ENCODE assay signal across 24 cellular contexts in the genomic region with DNA sequence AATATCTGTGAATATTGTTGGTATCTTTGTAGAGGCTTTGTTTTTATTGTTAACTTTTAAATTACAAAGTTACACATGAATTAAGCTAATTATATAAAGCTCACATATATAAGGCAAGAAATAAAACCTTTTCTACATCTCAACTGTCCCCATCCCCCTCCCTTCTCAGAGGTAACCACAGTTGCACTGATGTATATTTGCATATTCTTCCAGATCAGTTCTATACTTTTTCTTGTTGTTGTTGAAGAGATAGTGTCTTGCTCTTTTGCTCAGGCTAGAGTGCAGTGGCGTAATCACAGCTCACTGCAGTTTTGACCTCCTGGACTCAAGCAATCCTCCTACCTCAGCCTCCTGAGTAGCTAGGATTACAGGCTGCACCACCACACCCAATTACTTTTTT. TPM values are rescaled to one million over a fixed set of nuclear protein-coding genes. Genes with fewer than 3 reads are reported as not detected.
DNase-seq lines count a peak whose midpoint lies in the region; ATAC-seq and TF ChIP-seq lines count a peak whose summit lies in the region.
"Had no signal": no experiment of that assay in that cellular context is flagged by ENCODE, and none has a peak within 500 bp of the region (broad histone marks: within the 10 kb centered on the region; RNA-seq: fewer than 3 reads in every experiment).

No MANE protein-coding gene starts in this region.

- H3K36me3 ChIP-seq in SJCRH30, result no peaks in the 10 kb centered on the region
- H3K36me3 ChIP-seq: ascending aorta, Peyer's patch, right lobe of liver, thoracic aorta had no signal

- TF ChIP-seq POLR2A in Raji (IDR thresholded peaks at IDR 0.05; ENCODE audit: insufficient read depth, low read depth, low read length), result 0 out of 2 replicates have a peak, but pooled peaks have one; percentile 12

- DNase-seq in type B pancreatic cell (ENCODE audit: extremely low spot score, unreplicated experiment), result no peak
- no peak for DNase-seq in SJCRH30
- no peak for DNase-seq in HUDEP-2 (lab: John Stamatoyannopoulos, UW; ENCODE audit: unreplicated experiment in 76 of 76)
- no peak for DNase-seq in NCI-H1694 treated with DMSO at 0.1 percent for 48 hours (lab: John Stamatoyannopoulos, UW)
- DNase-seq: activated CD4-positive, alpha-beta memory T cell treated with anti-CD3 and anti-CD28 coated beads, Interleukin-2, amount 10 ng/mL, durations not matched to agents 7 days and 5 days; activated CD4-positive, CD25-positive, alpha-beta regulatory T cell treated with anti-CD3 and anti-CD28 coated beads, Interleukin-2, amount 50 U/mL, for 72 hours; CD4-positive, alpha-beta T cell; dermis blood vessel endothelial cell; NCI-H2081; NCI-H226; Peyer's patch; posterior cingulate gyrus; right lobe of liver; stimulated activated CD4-positive, alpha-beta T cell treated with anti-CD3 and anti-CD28 coated beads, Interleukin-4, amount 100 ng/mL, for 4 hours; stimulated activated naive CD4-positive, alpha-beta T cell treated with Interleukin-2 at 50 U/mL for 16 hours; T-cell had no signal

- peaks cover 10% of the 10 kb centered on the region; the same call in 1 of the 2 replicates for H3K9me3 ChIP-seq in SJCRH30 (replicated peaks)
- H3K9me3 ChIP-seq: ascending aorta, Peyer's patch, right lobe of liver, thoracic aorta had no signal

- no peaks in the 10 kb centered on the region for H3K27me3 ChIP-seq in SJCRH30
- H3K27me3 ChIP-seq: ascending aorta, Peyer's patch, right lobe of liver had no signal

- H3K4me3 Mint-ChIP-seq in type B pancreatic cell, result no peak overlapping the region
- H3K4me3 Mint-ChIP-seq: activated CD4-positive, alpha-beta memory T cell treated with anti-CD3 and anti-CD28 coated beads, Interleukin-2, amount 10 ng/mL, durations not matched to agents 7 days and 5 days; activated naive CD8-positive, alpha-beta T cell; CD4-positive, alpha-beta T cell; T-cell had no signal

- peaks cover 38% of the 10 kb centered on the region for H3K4me1 Mint-ChIP-seq in type B pancreatic cell (ENCODE audit: unreplicated experiment)

- no peaks in the 10 kb centered on the region for H3K27me3 Mint-ChIP-seq in type B pancreatic cell
- H3K27me3 Mint-ChIP-seq: activated CD4-positive, alpha-beta memory T cell treated with anti-CD3 and anti-CD28 coated beads, Interleukin-2, amount 10 ng/mL, durations not matched to agents 7 days and 5 days; activated naive CD8-positive, alpha-beta T cell; CD4-positive, alpha-beta T cell; T-cell had no signal

- ATAC-seq in GM19035 (IDR thresholded peaks at IDR 0.05; ENCODE audit: unreplicated experiment), result peak; percentile 59
- peak; percentile 62 for ATAC-seq in HG02798 (IDR thresholded peaks at IDR 0.05; ENCODE audit: poor library complexity, unreplicated experiment)
- ATAC-seq: HepG2, T-cell had no signal

- peak overlapping the region; percentile 83 for H3K27ac Mint-ChIP-seq in type B pancreatic cell
- H3K27ac Mint-ChIP-seq: activated CD4-positive, alpha-beta memory T cell treated with anti-CD3 and anti-CD28 coated beads, Interleukin-2, amount 10 ng/mL, durations not matched to agents 7 days and 5 days; CD4-positive, alpha-beta T cell had no signal

- H3K4me1 ChIP-seq in SJCRH30, result peaks cover 21% of the 10 kb centered on the region
- H3K4me1 ChIP-seq: ascending aorta, Peyer's patch, right lobe of liver had no signal

- no peak overlapping the region for H3K4me3 ChIP-seq in SJCRH30
- H3K4me3 ChIP-seq: ascending aorta, lung, Peyer's patch, right lobe of liver, thoracic aorta had no signal

- no peak for TF ChIP-seq CTCF in type B pancreatic cell (conservative IDR thresholded peaks at IDR 0.05)

- H3K27ac ChIP-seq in SJCRH30, result no peak overlapping the region
- H3K27ac ChIP-seq: ascending aorta, Peyer's patch, right lobe of liver, thoracic aorta had no signal

- H3K9me3 Mint-ChIP-seq in type B pancreatic cell, result no peaks in the 10 kb centered on the region
- H3K9me3 Mint-ChIP-seq: activated CD4-positive, alpha-beta memory T cell treated with anti-CD3 and anti-CD28 coated beads, Interleukin-2, amount 10 ng/mL, durations not matched to agents 7 days and 5 days; CD4-positive, alpha-beta T cell; T-cell had no signal

- H3K36me3 Mint-ChIP-seq in type B pancreatic cell, result no peaks in the 10 kb centered on the region
- H3K36me3 Mint-ChIP-seq: T-cell had no signal

RNA-seq across cellular contexts. Expression of gene CDC42EP3, which starts 36.0 kb away (rescaled TPM):
- total RNA-seq in type B pancreatic cell (ENCODE audit: low replicate concordance), result 43.7 and 65.4 TPM in 2 replicates
- total RNA-seq in SJCRH30 (2014; rRNA removed; shearing (Covaris generic)), result 176 and 177 TPM in 2 replicates
- total RNA-seq: HepG2 had no signal
